Comparison of ENCODE assay signal across 10 cellular contexts in genomic region chr5:41071242-41071641, GRCh38. TPM values are rescaled to one million over a fixed set of nuclear protein-coding genes. Genes with fewer than 3 reads are reported as not detected.
"Had no signal": no experiment of that assay in that cellular context is flagged by ENCODE, and none has a peak within 500 bp of the region (broad histone marks: within the 10 kb centered on the region; RNA-seq: fewer than 3 reads in every experiment).

Gene MROH2B (minus strand): TSS chr5:41071342. CDS start chr5:41070852, 490 bp downstream.

- H3K9me3 ChIP-seq: HAP-1 had no signal

- H3K9ac ChIP-seq: GM23248 had no signal

- H3K4me3 ChIP-seq: GM23248, GM23338, HAP-1 had no signal

- H3K4me1 ChIP-seq: HAP-1 had no signal

- H3K36me3 ChIP-seq: HAP-1 had no signal

- H3K4me2 ChIP-seq: GM23338 had no signal

- H2AFZ ChIP-seq: GM23248, GM23338 had no signal

- DNase-seq: GOT3, H7, H9 had no signal

- FAIRE-seq: H1, H54 had no signal

- ATAC-seq: GM23338 had no signal

- H3K27ac ChIP-seq: GM23248 had no signal

RNA-seq across cellular contexts. Expression of gene MROH2B, which starts in this region (rescaled TPM):
- total RNA-seq: GM23248, GM23338, H1, H4, H7, H9, HFFc6 had no signal
- polyA plus RNA-seq: GM23248, GM23338, H1 had no signal
